In genomic region chr22:30436196-30436595, GRCh38 we compare ENCODE assay signal across 1 cellular context.
TF ChIP-seq lines count a peak whose summit lies in the region.

No MANE protein-coding gene starts in this region.

TF ChIP-seq in GM23338, 12 proteins besides CTCF, POLR2A, EP300 and RAD21 (continued from another document):
- TF ChIP-seq ZNF462 (CRISPR knock-in tag; IDR thresholded peaks at IDR 0.05) (no peak), EZH2phosphoT487 (IDR thresholded peaks at IDR 0.05; ENCODE audit: unreplicated experiment) (no peak), ZNF331 (CRISPR knock-in tag; IDR thresholded peaks at IDR 0.05; ENCODE audit: low read depth) (no peak), ETS1 (IDR thresholded peaks at IDR 0.05) (no peak)
